8 cellular contexts compared by ENCODE assay signal in genomic region chr20:34363062-34364012, GRCh38. TPM values are rescaled to one million over a fixed set of nuclear protein-coding genes. Genes with fewer than 3 reads are reported as not detected.
DNase-seq lines count a peak whose midpoint lies in the region; ATAC-seq and TF ChIP-seq lines count a peak whose summit lies in the region.

ITCH (plus strand) TSS chr20:34363273; CDS start chr20:34393812, 30,539 bp downstream.

- TF ChIP-seq POLR2A in GM19193 (IDR thresholded peaks at IDR 0.05; ENCODE audit: extremely low read depth, insufficient read depth, insufficient read length) = peak; percentile 82

- TF ChIP-seq CTCF in choroid plexus epithelial cell (conservative IDR thresholded peaks at IDR 0.05; ENCODE audit: low read depth, low read length) = no peak

- H3K4me3 Mint-ChIP-seq in activated CD4-positive, alpha-beta T cell treated with anti-CD3 and anti-CD28 coated beads for 36 hours = peak within 1 kb of the TSS; percentile 91

- POLR2A ChIA-PET in activated CD4-positive, alpha-beta T cell treated with anti-CD3 and anti-CD28 coated beads for 36 hours (lab: Charles Lee) = interaction anchor here (0.5 to 1.7 kb wide), 13 partner anchors 13 to 1380 kb away, joined by 3 to 6 read pairs (median 3); partner anchors contain the start of genes AHCY and RBM39

- intact Hi-C loops in activated CD4-positive, alpha-beta T cell treated with anti-CD3 and anti-CD28 coated beads for 36 hours (cut with DNase I, micrococcal nuclease) = loop anchor here (1.0 to 2.0 kb wide), 8 partner anchors 60 to 783 kb away; partner anchors contain the start of genes AHCY (in 2 of the 2), PIGU (in 2 of the 2), CHMP4B (in 1 of the 2) and DYNLRB1 (in 1 of the 2)

- no peaks in the 10 kb centered on the region for H3K9me3 Mint-ChIP-seq in activated CD4-positive, alpha-beta T cell treated with anti-CD3 and anti-CD28 coated beads for 36 hours (ENCODE audit: low read depth)

- peaks cover 13% of the 10 kb centered on the region for H3K36me3 Mint-ChIP-seq in activated CD4-positive, alpha-beta T cell treated with anti-CD3 and anti-CD28 coated beads for 36 hours (ENCODE audit: low read depth)

- peaks cover 38% of the 10 kb centered on the region for H3K4me1 Mint-ChIP-seq in activated CD4-positive, alpha-beta T cell treated with anti-CD3 and anti-CD28 coated beads for 36 hours

- H3K27me3 Mint-ChIP-seq in activated CD4-positive, alpha-beta T cell treated with anti-CD3 and anti-CD28 coated beads for 36 hours = no peaks in the 10 kb centered on the region

- H3K27ac Mint-ChIP-seq in activated CD4-positive, alpha-beta T cell treated with anti-CD3 and anti-CD28 coated beads for 36 hours = peak within 1 kb of the TSS; percentile 98

- peak; percentile 79 to 88 for DNase-seq in AML-193 (lab: John Stamatoyannopoulos, UW)
- peak; percentile 96 for DNase-seq in NCI-H510A treated with DMSO at 0.1 percent for 48 hours (lab: John Stamatoyannopoulos, UW)
- peak; percentile 97 for DNase-seq in activated CD4-positive, alpha-beta T cell treated with anti-CD3 and anti-CD28 coated beads for 36 hours
- peak; percentile 97 for DNase-seq in choroid plexus epithelial cell (ENCODE audit: low read depth)
- peak; percentile 95 for DNase-seq in kidney tubule cell (ENCODE audit: low spot score)
- peak; percentile 78 to 92 (median 83) for DNase-seq in stimulated activated CD4-positive, alpha-beta T cell treated with anti-CD3 and anti-CD28 coated beads, Interleukin-1b, Interleukin-23, amount 100 ng/mL, for 24 hours (ENCODE audit: low read depth in 4 of 4, low spot score in 1 of 4)

- ATAC-seq in HG03439 (IDR thresholded peaks at IDR 0.05; ENCODE audit: unreplicated experiment) = peak; percentile 93
- ATAC-seq in activated CD4-positive, alpha-beta T cell treated with anti-CD3 and anti-CD28 coated beads for 36 hours = peak; percentile 99

- CTCF ChIA-PET in activated CD4-positive, alpha-beta T cell treated with anti-CD3 and anti-CD28 coated beads for 36 hours (lab: Charles Lee) = interaction anchor here (0.5 to 1.7 kb wide), 10 partner anchors 9 to 1583 kb away, joined by 3 to 28 read pairs (median 3); no protein-coding TSS in a partner anchor

- peak within 1 kb of the TSS; percentile 92 for H3K4me3 ChIP-seq in choroid plexus epithelial cell (ENCODE audit: low read depth, low read length)

RNA-seq across cellular contexts. Expression of gene ITCH, which starts in this region (rescaled TPM):
- total RNA-seq in activated CD4-positive, alpha-beta T cell treated with anti-CD3 and anti-CD28 coated beads for 36 hours = 10 to 100 TPM; 41.4 to 43.5 TPM

Comparison
In these comparisons a context has a peak if more than half of its experiments do, and no peak if none do; other contexts are left out.
1. Peak in every context shown above with its lines: DNase-seq, ATAC-seq and H3K4me3 ChIP-seq.